ENCODE assay signal across 6 cellular contexts in genomic region chr20:3158968-3159431, GRCh38. TPM values are rescaled to one million over a fixed set of nuclear protein-coding genes. Genes with fewer than 3 reads are reported as not detected.
DNase-seq lines count a peak whose midpoint lies in the region; ATAC-seq and TF ChIP-seq lines count a peak whose summit lies in the region.

No MANE protein-coding gene starts in this region.

- peak overlapping the region; percentile 87 for H3K27ac Mint-ChIP-seq in activated CD4-positive, alpha-beta T cell treated with anti-CD3 and anti-CD28 coated beads, Interleukin-2, amount 10 ng/mL, durations not matched to agents 24 days and 14 days

- H3K4me3 ChIP-seq in coronary artery (peak overlapping the region; percentile 94), trophoblast cell (ENCODE audit: low read depth, low read length) (peak overlapping the region; percentile 98)

- no peaks in the 10 kb centered on the region for H3K9me3 Mint-ChIP-seq in activated CD4-positive, alpha-beta T cell treated with anti-CD3 and anti-CD28 coated beads, Interleukin-2, amount 10 ng/mL, durations not matched to agents 24 days and 14 days

- peaks cover 5 to 6% of the 10 kb centered on the region in 2 experiments for H3K4me1 ChIP-seq in trophoblast cell (ENCODE audit: control insufficient read depth in 1 of 2, insufficient read depth in 2 of 2, low read length in 2 of 2)

- peak overlapping the region; percentile 100 for H3K4ac ChIP-seq in trophoblast cell (ENCODE audit: low read depth, low read length)

- no peak for TF ChIP-seq CTCF in coronary artery (IDR thresholded peaks at IDR 0.05)

- H2AK5ac ChIP-seq in trophoblast cell (ENCODE audit: low read length): peak overlapping the region; percentile 41

- H3K4me1 Mint-ChIP-seq in activated CD4-positive, alpha-beta T cell treated with anti-CD3 and anti-CD28 coated beads, Interleukin-2, amount 10 ng/mL, durations not matched to agents 24 days and 14 days: peaks cover 32% of the 10 kb centered on the region

- no peaks in the 10 kb centered on the region for H3K27me3 Mint-ChIP-seq in activated CD4-positive, alpha-beta T cell treated with anti-CD3 and anti-CD28 coated beads, Interleukin-2, amount 10 ng/mL, durations not matched to agents 24 days and 14 days

- H3K36me3 Mint-ChIP-seq in activated CD4-positive, alpha-beta T cell treated with anti-CD3 and anti-CD28 coated beads, Interleukin-2, amount 10 ng/mL, durations not matched to agents 24 days and 14 days (ENCODE audit: low read depth): peaks cover 14% of the 10 kb centered on the region

- peak overlapping the region; percentile 2 for H2BK5ac ChIP-seq in trophoblast cell (ENCODE audit: low read depth, low read length, poor library complexity)

- H3K18ac ChIP-seq in trophoblast cell (ENCODE audit: low read length): no peak overlapping the region

- H3K9ac ChIP-seq in trophoblast cell (ENCODE audit: low read length): peak overlapping the region; percentile 92

- no peak for ATAC-seq in HG02938 (IDR thresholded peaks at IDR 0.05; ENCODE audit: unreplicated experiment)

- peak overlapping the region; percentile 77 for H4K8ac ChIP-seq in trophoblast cell (ENCODE audit: low read depth, low read length)

- H3K4me2 ChIP-seq in trophoblast cell (ENCODE audit: low read length): peak overlapping the region; percentile 88

- peaks cover 3 to 6% of the 10 kb centered on the region in 2 experiments for H3K36me3 ChIP-seq in trophoblast cell (ENCODE audit: control insufficient read depth in 1 of 2, insufficient read depth in 2 of 2, low read length in 2 of 2)

- no peak overlapping the region for H2BK120ac ChIP-seq in trophoblast cell (ENCODE audit: insufficient read depth, low read length, poor library complexity)

- no peak overlapping the region for H3K23ac ChIP-seq in trophoblast cell (ENCODE audit: low read length)

- H3K79me1 ChIP-seq in trophoblast cell (ENCODE audit: low read length): peaks cover 4% of the 10 kb centered on the region

- no CpG with 5 or more reads among the region's 10 CpGs for WGBS in trophoblast cell (ENCODE audit: extremely low coverage, insufficient coverage, insufficient read length)

- intact Hi-C loops in activated CD4-positive, alpha-beta T cell treated with anti-CD3 and anti-CD28 coated beads, Interleukin-2, amount 10 ng/mL, durations not matched to agents 24 days and 14 days (cut with micrococcal nuclease): loop anchor here (1.0 to 5.0 kb wide), 5 partner anchors 14 to 687 kb away; partner anchors contain the start of genes ATRN, DDRGK1, LZTS3 and SNRPB

- no peaks in the 10 kb centered on the region for H3K27me3 ChIP-seq in trophoblast cell (ENCODE audit: insufficient read depth, low read length)

- peak overlapping the region; percentile 68 for H3K14ac ChIP-seq in trophoblast cell (ENCODE audit: low read length)

- H3K4me3 Mint-ChIP-seq in activated CD4-positive, alpha-beta T cell treated with anti-CD3 and anti-CD28 coated beads, Interleukin-2, amount 10 ng/mL, durations not matched to agents 24 days and 14 days: peak overlapping the region; percentile 92

- peak; percentile 74 for DNase-seq in activated CD4-positive, alpha-beta T cell treated with anti-CD3 and anti-CD28 coated beads, Interleukin-2, amount 10 ng/mL, durations not matched to agents 24 days and 14 days
- DNase-seq in activated CD4-positive, alpha-beta T cell treated with anti-CD3 and anti-CD28 coated beads, Interleukin-2, amount 50 U/mL, for 4 hours: no peak
- DNase-seq in coronary artery (ENCODE audit: low spot score): no peak
- DNase-seq in trophoblast cell: peak in 1 of 2 donors; percentile 33
- DNase-seq in NCI-H524 treated with DMSO at 0.1 percent for 48 hours (lab: John Stamatoyannopoulos, UW): no peak

- H3K27ac ChIP-seq in coronary artery: peak overlapping the region; percentile 71 to 92
- H3K27ac ChIP-seq in trophoblast cell (ENCODE audit: low read depth, low read length): no peak overlapping the region

- no peak overlapping the region for H2BK12ac ChIP-seq in trophoblast cell (ENCODE audit: low read length)

- H3K9me3 ChIP-seq in trophoblast cell (ENCODE audit: insufficient read depth, low read depth, low read length): no peaks in the 10 kb centered on the region

- peak overlapping the region; percentile 22 for H4K12ac ChIP-seq in trophoblast cell (ENCODE audit: low read depth, low read length)

- H4K91ac ChIP-seq in trophoblast cell (ENCODE audit: low read depth, low read length): peak overlapping the region; percentile 42

- peaks cover 14% of the 10 kb centered on the region for H3K79me2 ChIP-seq in trophoblast cell (ENCODE audit: control insufficient read depth, insufficient read depth, low read length, poor library complexity)

- no peak overlapping the region for H2AFZ ChIP-seq in trophoblast cell (ENCODE audit: insufficient read depth, low read length, poor library complexity)

RNA-seq across cellular contexts. Expression of gene FASTKD5, which starts 0.7 kb away (rescaled TPM):
- total RNA-seq in activated CD4-positive, alpha-beta T cell treated with anti-CD3 and anti-CD28 coated beads, Interleukin-2, amount 10 ng/mL, durations not matched to agents 24 days and 14 days: 24.8 and 26.0 TPM in 2 replicates
- polyA plus RNA-seq in trophoblast cell (2013): 12.4 and 13.3 TPM in 2 replicates

RNA-seq across cellular contexts. Expression of gene UBOX5, which starts 0.7 kb away (rescaled TPM):
- total RNA-seq in activated CD4-positive, alpha-beta T cell treated with anti-CD3 and anti-CD28 coated beads, Interleukin-2, amount 10 ng/mL, durations not matched to agents 24 days and 14 days: 6.7 and 7.2 TPM in 2 replicates
- 3.2 and 3.3 TPM in 2 replicates for polyA plus RNA-seq in trophoblast cell (2013)

RNA-seq across cellular contexts. Expression of gene LZTS3, which starts 14.3 kb away (rescaled TPM):
- total RNA-seq in activated CD4-positive, alpha-beta T cell treated with anti-CD3 and anti-CD28 coated beads, Interleukin-2, amount 10 ng/mL, durations not matched to agents 24 days and 14 days: 0.54 and 0.69 TPM in 2 replicates
- 5.7 and 6.3 TPM in 2 replicates for polyA plus RNA-seq in trophoblast cell (2013)

RNA-seq across cellular contexts. Expression of gene DDRGK1, which starts 45.5 kb away (rescaled TPM):
- total RNA-seq in activated CD4-positive, alpha-beta T cell treated with anti-CD3 and anti-CD28 coated beads, Interleukin-2, amount 10 ng/mL, durations not matched to agents 24 days and 14 days: 59.0 and 70.0 TPM in 2 replicates
- polyA plus RNA-seq in trophoblast cell (2013): 43.7 and 45.6 TPM in 2 replicates

RNA-seq across cellular contexts. Expression of gene ITPA, which starts 50.3 kb away (rescaled TPM):
- 102 and 103 TPM in 2 replicates for total RNA-seq in activated CD4-positive, alpha-beta T cell treated with anti-CD3 and anti-CD28 coated beads, Interleukin-2, amount 10 ng/mL, durations not matched to agents 24 days and 14 days
- polyA plus RNA-seq in trophoblast cell (2013): 39.0 and 40.4 TPM in 2 replicates
